ENCODE assay signal across 22 cellular contexts in genomic region chr20:45395114-45395415, GRCh38. TPM values are rescaled to one million over a fixed set of nuclear protein-coding genes. Genes with fewer than 3 reads are reported as not detected.
DNase-seq lines count a peak whose midpoint lies in the region; ATAC-seq and TF ChIP-seq lines count a peak whose summit lies in the region.
"Had no signal": no experiment of that assay in that cellular context is flagged by ENCODE, and none has a peak within 500 bp of the region (broad histone marks: within the 10 kb centered on the region; RNA-seq: fewer than 3 reads in every experiment).

No MANE protein-coding gene starts in this region.

- H3K36me3 ChIP-seq in HEK293 (ENCODE audit: control insufficient read depth in 2 of 2, insufficient read depth in 1 of 2, low read length in 2 of 2) (no peaks in the 10 kb centered on the region), Panc1 (ENCODE audit: control insufficient read depth, insufficient read depth, low read length) (no peaks in the 10 kb centered on the region)
- H3K36me3 ChIP-seq: BLaER1 had no signal

- no peak for DNase-seq in Panc1 (ENCODE audit: low read depth, low spot score)
- no peak for DNase-seq in substantia nigra (lab: John Stamatoyannopoulos, UW)
- no peak for DNase-seq in NAMALWA (ENCODE audit: low spot score)
- DNase-seq in stimulated activated CD4-positive, alpha-beta T cell treated with anti-CD3 and anti-CD28 coated beads, Interleukin-2, amount 100 ng/mL, for 24 hours, result no peak
- no peak for DNase-seq in DMS 273 (lab: John Stamatoyannopoulos, UW; ENCODE audit: unreplicated experiment)
- DNase-seq: Caco-2; CD4-positive, CD25-positive, alpha-beta regulatory T cell; CD8-positive, alpha-beta T cell; DMS 273 treated with DMSO at 0.1 percent for 48 hours; DMS79; EL; GDM1; GM23248; H9; HFFc6 had no signal

- TF ChIP-seq CTCF in HEK293 (tag by site-specific recombination; IDR thresholded peaks at IDR 0.05), result no peak
- TF ChIP-seq CTCF in Panc1 (IDR thresholded peaks at IDR 0.05), result no peak

- intact Hi-C loops in Panc1 (cut with micrococcal nuclease; ENCODE audit: unreplicated experiment), result no loop called here

- CTCF ChIA-PET in HEK293 (lab: Yijun Ruan, JAX) (interaction anchor here (0.9 kb wide), 1 partner anchor 21 kb away, joined by 3 read pairs; no protein-coding TSS in a partner anchor), Panc1 (lab: Charles Lee) (no interaction called here)

- H3K27me3 ChIP-seq in Panc1 (ENCODE audit: control insufficient read depth, insufficient read depth, low read length), result no peaks in the 10 kb centered on the region
- H3K27me3 ChIP-seq: BLaER1 had no signal

- POLR2A ChIA-PET in HEK293 (lab: Yijun Ruan, JAX) (interaction anchor here (1.1 kb wide), 1 partner anchor 12 kb away, joined by 3 read pairs; no protein-coding TSS in a partner anchor), Panc1 (lab: Charles Lee) (no interaction called here)

- BruUV-seq in Panc1 (replicated peaks; lab: Mats Ljungman, UMichigan), result no TSS peak

- H3K9me3 ChIP-seq in HEK293 (ENCODE audit: control insufficient read depth, insufficient read depth, low read depth, low read length) (no peaks in the 10 kb centered on the region), Panc1 (ENCODE audit: control insufficient read depth, insufficient read depth, low read depth, low read length) (peaks cover 5% of the 10 kb centered on the region; the same call in 1 of the 2 replicates)

- H3K4me1 ChIP-seq in HEK293 (ENCODE audit: control insufficient read depth, insufficient read depth, low read length) (no peaks in the 10 kb centered on the region), Panc1 (ENCODE audit: control insufficient read depth, insufficient read depth, low read length) (no peaks in the 10 kb centered on the region)
- H3K4me1 ChIP-seq: Caco-2 had no signal

- ATAC-seq in Panc1, result peak; percentile 26; the same call in 1 of the 2 replicates
- ATAC-seq: CD8-positive, alpha-beta T cell; GM12878; HCT116 had no signal

- in situ Hi-C loops in Panc1 (cut with HindIII; ENCODE audit: low pct_unique_long_range_greater_than_20kb, low sequenced_read_pairs), result no loop called here

- H3K4me3 ChIP-seq in HEK293 (ENCODE audit: low read depth, low read length) (no peak overlapping the region), Panc1 (ENCODE audit: low read depth in 2 of 2, low read length in 2 of 2) (no peak overlapping the region)
- H3K4me3 ChIP-seq: BLaER1, GM12878, GM23248 had no signal

- no peak overlapping the region for H3K27ac ChIP-seq in HEK293 (ENCODE audit: extremely low read depth, low read depth, low read length)
- H3K27ac ChIP-seq in Panc1 (ENCODE audit: low read length), result no peak overlapping the region
- peak overlapping the region; percentile 26 for H3K27ac ChIP-seq in substantia nigra (ENCODE audit: low read depth, low read length, poor library complexity, severe bottlenecking)
- H3K27ac ChIP-seq: BLaER1, C4-2B, GM23248 had no signal

TF ChIP-seq in HEK293, 187 proteins besides CTCF, POLR2A, EP300 and RAD21:
- TF ChIP-seq GLI2 (tag by site-specific recombination; IDR thresholded peaks at IDR 0.05; ENCODE audit: borderline replicate concordance, low read depth) (no peak), ZNF548 (tag by site-specific recombination; IDR thresholded peaks at IDR 0.05) (no peak), ZBTB17 (tag by site-specific recombination; IDR thresholded peaks at IDR 0.05) (no peak), ZFHX2 (tag by site-specific recombination; conservative IDR thresholded peaks at IDR 0.05) (peak; percentile 35; the same call in 1 of the 2 replicates), ZNF324 (tag by site-specific recombination; IDR thresholded peaks at IDR 0.05) (no peak)

RNA-seq across cellular contexts. Expression of gene DBNDD2, which starts 13.0 kb away (rescaled TPM):
- 55.4 TPM for total RNA-seq in Panc1 (2021; ENCODE audit: unreplicated experiment)
- polyA plus RNA-seq in Panc1 (2012; ENCODE audit: insufficient read length), result 64.1 TPM

RNA-seq across cellular contexts. Expression of gene TP53TG5, which starts 16.9 kb away (rescaled TPM):
- total RNA-seq in Panc1 (2021; ENCODE audit: unreplicated experiment), result not detected
- 0.80 TPM for polyA plus RNA-seq in Panc1 (2012; ENCODE audit: insufficient read length)
- total RNA-seq: A172; Caco-2; CD4-positive, CD25-positive, alpha-beta regulatory T cell; GM12878; GM23248; H1; H9; HFFc6 had no signal
- polyA plus RNA-seq: H1 had no signal

RNA-seq across cellular contexts. Expression of gene PIGT, which starts 20.9 kb away (rescaled TPM):
- 108 TPM for total RNA-seq in Panc1 (2021; ENCODE audit: unreplicated experiment)
- polyA plus RNA-seq in Panc1 (2012; ENCODE audit: insufficient read length), result 134 TPM

RNA-seq across cellular contexts. Expression of gene SYS1, which starts 32.1 kb away (rescaled TPM):
- total RNA-seq in Panc1 (2021; ENCODE audit: unreplicated experiment), result 29.1 TPM
- 38.8 TPM for polyA plus RNA-seq in Panc1 (2012; ENCODE audit: insufficient read length)

RNA-seq across cellular contexts. Expression of gene SDC4, which starts 46.8 kb away (rescaled TPM):
- 93.3 TPM for total RNA-seq in Panc1 (2021; ENCODE audit: unreplicated experiment)
- 63.5 TPM for polyA plus RNA-seq in Panc1 (2012; ENCODE audit: insufficient read length)
